Comparison of ENCODE assay signal across 17 cellular contexts in genomic region chr19:4657262-4657661, GRCh38. TPM values are rescaled to one million over a fixed set of nuclear protein-coding genes. Genes with fewer than 3 reads are reported as not detected.
A peak's percentile ranks its signal among the peaks of the same experiment; 100 is the strongest.
DNase-seq lines count a peak whose midpoint lies in the region; ATAC-seq, FAIRE-seq and TF ChIP-seq lines count a peak whose summit lies in the region.
"Had no signal": no experiment of that assay in that cellular context is flagged by ENCODE, and none has a peak within 500 bp of the region (broad histone marks: within the 10 kb centered on the region; RNA-seq: fewer than 3 reads in every experiment).

No MANE protein-coding gene starts in this region.

- H3K79me2 ChIP-seq in HepG2 (ENCODE audit: insufficient read depth, low read length): no peaks in the 10 kb centered on the region
- peaks cover 3% of the 10 kb centered on the region for H3K79me2 ChIP-seq in endothelial cell of umbilical vein (ENCODE audit: control insufficient read depth, insufficient read depth, low read length)
- H3K79me2 ChIP-seq in osteoblast (ENCODE audit: insufficient read depth, low read length): no peaks in the 10 kb centered on the region

- H2AFZ ChIP-seq in HepG2 (ENCODE audit: low read length) (no peak overlapping the region), endothelial cell of umbilical vein (ENCODE audit: low read depth, low read length) (no peak overlapping the region), osteoblast (ENCODE audit: low read length) (no peak overlapping the region)

- TF ChIP-seq EP300 in HepG2 (IDR thresholded peaks at IDR 0.05; ENCODE audit: low read depth in 2 of 2, low read length in 2 of 2): no peak
- no peak for TF ChIP-seq EP300 in HepG2 (CRISPR knock-in tag; IDR thresholded peaks at IDR 0.05; ENCODE audit: borderline replicate concordance)

- H3K9ac ChIP-seq in HepG2 (ENCODE audit: insufficient read depth, low read depth, low read length): no peak overlapping the region
- H3K9ac ChIP-seq in endothelial cell of umbilical vein (replicated peaks; ENCODE audit: extremely low read depth, insufficient read depth, low read length): no peak overlapping the region

- POLR2A ChIA-PET in HepG2 (lab: Yijun Ruan, JAX) (interaction anchor here (0.7 to 1.2 kb wide), 3 partner anchors 10 to 134 kb away, joined by 3 read pairs; partner anchors contain the start of genes FEM1A and MYDGF), RWPE1 (lab: Yijun Ruan, JAX; ENCODE audit: low non-redundant PET) (interaction anchor here (0.5 kb wide), 1 partner anchor 1151 kb away, joined by 6 read pairs; no protein-coding TSS in a partner anchor), endothelial cell of umbilical vein (lab: Charles Lee) (interaction anchor here (1.2 kb wide), 1 partner anchor 122 kb away, joined by 3 read pairs; the partner anchor contains the start of gene PLIN5), T-cell (lab: Charles Lee) (no interaction called here)

- BruUV-seq in HepG2 (replicated peaks; lab: Mats Ljungman, UMichigan) (no TSS peak), endothelial cell of umbilical vein (replicated peaks; lab: Mats Ljungman, UMichigan) (no TSS peak)

- WGBS in HepG2 (ENCODE audit: low lambda C conversion rate): 98% methylated on average over 6 of the region's 14 CpGs
- WGBS in right lobe of liver (ENCODE audit: insufficient coverage, low coverage, low lambda C conversion rate, missing lambda C conversion rate): 48% methylated on average over 8 of the region's 14 CpGs

- in situ Hi-C loops in HepG2 (cut with HindIII; ENCODE audit: extremely low pct_ligation_motif_present, low pct_unique_long_range_greater_than_20kb): no loop called here

- no peaks in the 10 kb centered on the region for H3K9me1 ChIP-seq in endothelial cell of umbilical vein (replicated peaks; ENCODE audit: control insufficient read depth, extremely low read depth, insufficient read depth, low read length)

- H3K27ac ChIP-seq in HepG2 (ENCODE audit: extremely low read length, insufficient read depth, low read length) (no peak overlapping the region), right lobe of liver (no peak overlapping the region), RWPE1 (peak overlapping the region; percentile 58), endothelial cell of umbilical vein (ENCODE audit: insufficient read depth, low read depth, low read length) (no peak overlapping the region), osteoblast (ENCODE audit: low read depth, low read length) (no peak overlapping the region)

- no peak overlapping the region for H3K4me3 ChIP-seq in HepG2 (replicated peaks in 1 of 3; ENCODE audit: insufficient read depth in 1 of 3, low read depth in 2 of 3, low read length in 3 of 3)
- H3K4me3 ChIP-seq in right lobe of liver: no peak overlapping the region
- H3K4me3 ChIP-seq in endothelial cell of umbilical vein (replicated peaks in 1 of 3; ENCODE audit: insufficient read depth in 1 of 3, low read depth in 1 of 3, low read length in 3 of 3): no peak overlapping the region
- no peak overlapping the region for H3K4me3 ChIP-seq in osteoblast (ENCODE audit: insufficient read depth, low read length)
- H3K4me3 ChIP-seq: HAP-1 had no signal

- H3K4me1 ChIP-seq in HepG2 (ENCODE audit: insufficient read depth, low read length): peaks cover 17% of the 10 kb centered on the region
- H3K4me1 ChIP-seq in right lobe of liver: peaks cover 0 to 26% (median 13%) of the 10 kb centered on the region in 4 donors
- no peaks in the 10 kb centered on the region for H3K4me1 ChIP-seq in endothelial cell of umbilical vein (ENCODE audit: control insufficient read depth, extremely low read depth, insufficient read depth, low read length)
- H3K4me1 ChIP-seq in osteoblast (ENCODE audit: insufficient read depth, low read length): peaks cover 4% of the 10 kb centered on the region
- H3K4me1 ChIP-seq: HAP-1 had no signal

- peaks cover 20 to 58% of the 10 kb centered on the region in 2 experiments for H3K36me3 ChIP-seq in HepG2 (replicated peaks in 1 of 2; ENCODE audit: control insufficient read depth in 1 of 2, insufficient read depth in 2 of 2, low read length in 2 of 2)
- peaks cover 3 to 36% (median 20%) of the 10 kb centered on the region in 4 donors for H3K36me3 ChIP-seq in right lobe of liver
- H3K36me3 ChIP-seq in endothelial cell of umbilical vein (ENCODE audit: control insufficient read depth in 2 of 2, extremely low read depth in 1 of 2, insufficient read depth in 2 of 2, low read length in 2 of 2): peaks cover 7 to 36% of the 10 kb centered on the region in 2 experiments
- H3K36me3 ChIP-seq in osteoblast (ENCODE audit: insufficient read depth, low read length): peaks cover 45% of the 10 kb centered on the region

- no peaks in the 10 kb centered on the region for H3K27me3 Mint-ChIP-seq in T-cell
- H3K27me3 Mint-ChIP-seq: B cell; CD4-positive, alpha-beta T cell had no signal

- no peaks in the 10 kb centered on the region for H3K27me3 ChIP-seq in HepG2 (ENCODE audit: control insufficient read depth in 1 of 2, insufficient read depth in 2 of 2, low read length in 2 of 2)
- no peaks in the 10 kb centered on the region for H3K27me3 ChIP-seq in right lobe of liver
- H3K27me3 ChIP-seq in endothelial cell of umbilical vein (ENCODE audit: control insufficient read depth in 2 of 2, insufficient read depth in 2 of 2, low read length in 2 of 2): no peaks in the 10 kb centered on the region
- no peaks in the 10 kb centered on the region for H3K27me3 ChIP-seq in osteoblast (ENCODE audit: insufficient read depth, low read length)

- no peak for FAIRE-seq in HepG2 (lab: Jason Lieb, UNC)
- FAIRE-seq in endothelial cell of umbilical vein (lab: Jason Lieb, UNC): no peak
- FAIRE-seq: A204.1, GM12891, GM19239, H1, HTR-8/SVneo had no signal

- H3K4me2 ChIP-seq in HepG2 (ENCODE audit: low read depth, low read length): no peak overlapping the region
- no peak overlapping the region for H3K4me2 ChIP-seq in endothelial cell of umbilical vein (ENCODE audit: insufficient read depth, low read length)
- no peak overlapping the region for H3K4me2 ChIP-seq in osteoblast (ENCODE audit: insufficient read depth, low read length)

- H4K20me1 ChIP-seq in HepG2 (ENCODE audit: insufficient read depth, low read length) (peaks cover 9% of the 10 kb centered on the region; the same call in 1 of the 2 replicates), endothelial cell of umbilical vein (replicated peaks; ENCODE audit: control insufficient read depth, extremely low read depth, insufficient read depth, low read length) (no peaks in the 10 kb centered on the region), osteoblast (ENCODE audit: insufficient read depth, low read length) (peaks cover 14% of the 10 kb centered on the region)

- CTCF ChIA-PET in HepG2 (lab: Yijun Ruan, JAX; ENCODE audit: low intra/inter-chr PET ratio, low total read pairs) (no interaction called here), RWPE1 (lab: Yijun Ruan, JAX) (no interaction called here), endothelial cell of umbilical vein (lab: Charles Lee) (no interaction called here), T-cell (lab: Charles Lee) (no interaction called here)

- dilution Hi-C loops in endothelial cell of umbilical vein (cut with MboI; ENCODE audit: extremely low pct_ligation_motif_present, low sequenced_read_pairs): no loop called here

- H3K36me3 Mint-ChIP-seq in T-cell: peaks cover 23% of the 10 kb centered on the region

- H3K9me3 ChIP-seq in HepG2 (ENCODE audit: low read length) (no peaks in the 10 kb centered on the region), right lobe of liver (no peaks in the 10 kb centered on the region), endothelial cell of umbilical vein (replicated peaks; ENCODE audit: control insufficient read depth, insufficient read depth, low read length) (no peaks in the 10 kb centered on the region), osteoblast (ENCODE audit: low read depth, low read length) (peaks cover 4% of the 10 kb centered on the region)
- H3K9me3 ChIP-seq: HAP-1 had no signal

- no peaks in the 10 kb centered on the region for H3K4me1 Mint-ChIP-seq in T-cell

- H3K9me3 Mint-ChIP-seq in T-cell: no peaks in the 10 kb centered on the region
- H3K9me3 Mint-ChIP-seq: CD4-positive, alpha-beta T cell had no signal

- no peak for TF ChIP-seq CTCF in HepG2 (CRISPR knock-in tag; IDR thresholded peaks at IDR 0.05)
- TF ChIP-seq CTCF in right lobe of liver (IDR thresholded peaks at IDR 0.05): no peak
- no peak for TF ChIP-seq CTCF in RWPE1 (conservative IDR thresholded peaks at IDR 0.05; ENCODE audit: low read depth)
- no peak for TF ChIP-seq CTCF in endothelial cell of umbilical vein (IDR thresholded peaks at IDR 0.05; ENCODE audit: extremely low read depth in 1 of 2, insufficient read depth in 1 of 2, low read depth in 1 of 2, low read length in 2 of 2)
- TF ChIP-seq CTCF in osteoblast (IDR thresholded peaks at IDR 0.05; ENCODE audit: extremely low read depth, low read depth, low read length): no peak

- DNase-seq in HepG2 (ENCODE audit: low spot score) (no peak), right lobe of liver (no peak), RWPE1 (ENCODE audit: low spot score) (no peak), endothelial cell of umbilical vein (ENCODE audit: low read depth, low spot score) (no peak), osteoblast (ENCODE audit: insufficient read length, low spot score, missing footprints) (peak; percentile 45), T-cell (no peak), NCI-H345 treated with DMSO at 0.1 percent for 48 hours (lab: John Stamatoyannopoulos, UW; ENCODE audit: unreplicated experiment) (no peak)
- DNase-seq: C1 segment of cervical spinal cord; CD4-positive, alpha-beta T cell; DMS79 had no signal

- no peak overlapping the region for H3K27ac Mint-ChIP-seq in T-cell
- H3K27ac Mint-ChIP-seq: CD4-positive, alpha-beta T cell had no signal

- no peak for TF ChIP-seq RAD21 in HepG2 (CRISPR knock-in tag; IDR thresholded peaks at IDR 0.05)

- H3K4me3 Mint-ChIP-seq in T-cell: no peak overlapping the region
- H3K4me3 Mint-ChIP-seq: B cell; CD4-positive, alpha-beta T cell had no signal

- ATAC-seq in HepG2 (no peak), right lobe of liver (no peak), T-cell (replicated peaks in 1 of 4) (no peak)

- TF ChIP-seq POLR2A in HepG2 (IDR thresholded peaks at IDR 0.05; ENCODE audit: insufficient read depth in 1 of 2, low read depth in 2 of 2, low read length in 2 of 2) (peak in 1 of 2 experiments; percentile 10; a peak in 1 of 4 replicates), right lobe of liver (IDR thresholded peaks at IDR 0.05) (no peak), endothelial cell of umbilical vein (IDR thresholded peaks at IDR 0.05; ENCODE audit: low read depth, low read length) (peak; percentile 13)

- intact Hi-C loops in HepG2 (cut with micrococcal nuclease; ENCODE audit: unreplicated experiment): no loop called here
- intact Hi-C loops in right lobe of liver (cut with DNase I): no loop called here
- intact Hi-C loops in endothelial cell of umbilical vein (cut with micrococcal nuclease): no loop called here

RNA-seq across cellular contexts. Expression of gene MYDGF, which starts 12.9 kb away (rescaled TPM):
- total RNA-seq in HepG2 (2016; rRNA removed; fragmentation: Illumina TruSeq; extraction: Trizol) (51.2 and 116 TPM in 2 replicates), right lobe of liver (10 to 100 TPM; 58.2 to 98.7 (median 72.2) TPM), endothelial cell of umbilical vein (187 and 191 TPM in 2 replicates), osteoblast (152 and 161 TPM in 2 replicates), T-cell (10 to 100 TPM; 27.5 to 46.4 (median 38.3) TPM)
- total RNA-seq in HepG2 (2016; cell fraction: cytosol; rRNA removed; fragmentation: Illumina TruSeq; extraction: Trizol; ENCODE audit: low read depth): 22.6 and 23.9 TPM in 2 replicates
- 51.8 and 121 TPM in 2 replicates for total RNA-seq in HepG2 (2016; cell fraction: insoluble cytoplasmic fraction; rRNA removed; fragmentation: Illumina TruSeq; extraction: Trizol)
- 39.4 and 44.5 TPM in 2 replicates for total RNA-seq in HepG2 (2016; cell fraction: membrane; rRNA removed; fragmentation: Illumina TruSeq; extraction: Trizol)
- 80.0 and 98.1 TPM in 2 replicates for total RNA-seq in HepG2 (2016; cell fraction: nucleus; rRNA removed; fragmentation: Illumina TruSeq; extraction: Trizol)
- polyA plus RNA-seq in HepG2 (2011; rRNA removed) (195 and 198 TPM in 2 replicates), endothelial cell of umbilical vein (337 and 358 TPM in 2 replicates)
- 230 and 342 TPM in 2 replicates for polyA plus RNA-seq in HepG2 (2011; cell fraction: cytosol; rRNA removed)
- polyA plus RNA-seq in HepG2 (2011; cell fraction: nucleus; rRNA removed): 115 and 125 TPM in 2 replicates
- 153 and 214 TPM in 2 replicates for polyA plus RNA-seq in HepG2 (2012)
- polyA plus RNA-seq in HepG2 (2016; cell fraction: cytosol; fragmentation: Illumina TruSeq; extraction: Trizol; ENCODE audit: low read depth): 30.7 and 35.4 TPM in 2 replicates
- polyA plus RNA-seq in HepG2 (2016; cell fraction: insoluble cytoplasmic fraction; fragmentation: Illumina TruSeq; extraction: Trizol; ENCODE audit: low read depth): 58.1 and 61.6 TPM in 2 replicates
- polyA plus RNA-seq in HepG2 (2016; cell fraction: membrane; fragmentation: Illumina TruSeq; extraction: Trizol; ENCODE audit: low read depth): 39.4 and 41.3 TPM in 2 replicates
- 174 and 190 TPM in 2 replicates for polyA plus RNA-seq in HepG2 (2016; cell fraction: nucleus; fragmentation: Illumina TruSeq; extraction: Trizol; ENCODE audit: insufficient read depth, low read depth)
- 65.4 and 78.5 TPM in 2 replicates for polyA minus RNA-seq in HepG2 (2011; rRNA and poly(A)+ RNA removed; ENCODE audit: low replicate concordance)
- 53.5 and 66.5 TPM in 2 replicates for polyA minus RNA-seq in HepG2 (2011; cell fraction: cytosol; rRNA and poly(A)+ RNA removed)
- polyA minus RNA-seq in HepG2 (2011; cell fraction: nucleus; rRNA and poly(A)+ RNA removed): 27.7 and 29.1 TPM in 2 replicates
- polyA plus RNA-seq in endothelial cell of umbilical vein (2011; cell fraction: cytosol; rRNA removed): 276 and 354 TPM in 2 replicates
- 112 and 113 TPM in 2 replicates for polyA plus RNA-seq in endothelial cell of umbilical vein (2011; cell fraction: nucleus; rRNA removed)
- 316 and 352 TPM in 2 replicates for polyA plus RNA-seq in endothelial cell of umbilical vein (2012)
- polyA minus RNA-seq in endothelial cell of umbilical vein: 78.9 and 81.8 TPM in 2 replicates
- 54.6 TPM for polyA minus RNA-seq in endothelial cell of umbilical vein (2011; cell fraction: cytosol; rRNA and poly(A)+ RNA removed)
- 20.1 and 38.7 TPM in 2 replicates for polyA minus RNA-seq in endothelial cell of umbilical vein (2011; cell fraction: nucleus; rRNA and poly(A)+ RNA removed)

RNA-seq across cellular contexts. Expression of gene TNFAIP8L1, which starts 17.9 kb away (rescaled TPM):
- 18.9 and 21.4 TPM in 2 replicates for total RNA-seq in HepG2 (2016; rRNA removed; fragmentation: Illumina TruSeq; extraction: Trizol)
- total RNA-seq in HepG2 (2016; cell fraction: cytosol; rRNA removed; fragmentation: Illumina TruSeq; extraction: Trizol; ENCODE audit: low read depth): 5.7 and 6.2 TPM in 2 replicates
- total RNA-seq in HepG2 (2016; cell fraction: insoluble cytoplasmic fraction; rRNA removed; fragmentation: Illumina TruSeq; extraction: Trizol): 15.8 and 20.8 TPM in 2 replicates
- 17.1 and 17.6 TPM in 2 replicates for total RNA-seq in HepG2 (2016; cell fraction: membrane; rRNA removed; fragmentation: Illumina TruSeq; extraction: Trizol)
- total RNA-seq in HepG2 (2016; cell fraction: nucleus; rRNA removed; fragmentation: Illumina TruSeq; extraction: Trizol): 9.7 and 12.6 TPM in 2 replicates
- polyA plus RNA-seq in HepG2 (2011; rRNA removed): 13.4 and 14.2 TPM in 2 replicates
- 16.1 and 16.8 TPM in 2 replicates for polyA plus RNA-seq in HepG2 (2011; cell fraction: cytosol; rRNA removed)
- 7.6 and 8.4 TPM in 2 replicates for polyA plus RNA-seq in HepG2 (2011; cell fraction: nucleus; rRNA removed)
- polyA plus RNA-seq in HepG2 (2012): 11.6 and 15.1 TPM in 2 replicates
- 5.3 and 5.7 TPM in 2 replicates for polyA plus RNA-seq in HepG2 (2016; cell fraction: cytosol; fragmentation: Illumina TruSeq; extraction: Trizol; ENCODE audit: low read depth)
- polyA plus RNA-seq in HepG2 (2016; cell fraction: insoluble cytoplasmic fraction; fragmentation: Illumina TruSeq; extraction: Trizol; ENCODE audit: low read depth): 20.0 and 23.7 TPM in 2 replicates
- polyA plus RNA-seq in HepG2 (2016; cell fraction: membrane; fragmentation: Illumina TruSeq; extraction: Trizol; ENCODE audit: low read depth): 13.6 and 14.4 TPM in 2 replicates
- polyA plus RNA-seq in HepG2 (2016; cell fraction: nucleus; fragmentation: Illumina TruSeq; extraction: Trizol; ENCODE audit: insufficient read depth, low read depth): 15.4 and 17.2 TPM in 2 replicates
- 2.7 and 20.5 TPM in 2 replicates for polyA minus RNA-seq in HepG2 (2011; rRNA and poly(A)+ RNA removed; ENCODE audit: low replicate concordance)
- 10.1 and 10.4 TPM in 2 replicates for polyA minus RNA-seq in HepG2 (2011; cell fraction: cytosol; rRNA and poly(A)+ RNA removed)
- polyA minus RNA-seq in HepG2 (2011; cell fraction: nucleus; rRNA and poly(A)+ RNA removed): 8.8 and 9.0 TPM in 2 replicates
- total RNA-seq in right lobe of liver: 10 to 100 TPM; 16.6 to 26.4 (median 22.8) TPM
- 53.7 and 56.1 TPM in 2 replicates for total RNA-seq in endothelial cell of umbilical vein
- polyA plus RNA-seq in endothelial cell of umbilical vein: 40.0 and 44.8 TPM in 2 replicates
- polyA plus RNA-seq in endothelial cell of umbilical vein (2011; cell fraction: cytosol; rRNA removed): 33.4 and 37.4 TPM in 2 replicates
- polyA plus RNA-seq in endothelial cell of umbilical vein (2011; cell fraction: nucleus; rRNA removed): 19.3 and 19.4 TPM in 2 replicates
- 21.5 and 29.8 TPM in 2 replicates for polyA plus RNA-seq in endothelial cell of umbilical vein (2012)
- polyA minus RNA-seq in endothelial cell of umbilical vein: 32.6 and 35.4 TPM in 2 replicates
- 1.2 TPM for polyA minus RNA-seq in endothelial cell of umbilical vein (2011; cell fraction: cytosol; rRNA and poly(A)+ RNA removed)
- polyA minus RNA-seq in endothelial cell of umbilical vein (2011; cell fraction: nucleus; rRNA and poly(A)+ RNA removed): 15.8 and 24.1 TPM in 2 replicates
- total RNA-seq in osteoblast: 1.8 TPM in 2 replicates
- total RNA-seq in T-cell: 10 to 100 TPM; 10.8 to 23.0 (median 19.5) TPM

Comparison
In these comparisons a context has a peak if more than half of its experiments do, and no peak if none do; other contexts are left out.
1. POLR2A ChIA-PET loops: an anchor here in HepG2 (0.7 to 1.2 kb wide), RWPE1 (0.5 kb wide) and endothelial cell of umbilical vein (1.2 kb wide); none called in T-cell.